Comparison of ENCODE assay signal across 25 cellular contexts in the genomic region with DNA sequence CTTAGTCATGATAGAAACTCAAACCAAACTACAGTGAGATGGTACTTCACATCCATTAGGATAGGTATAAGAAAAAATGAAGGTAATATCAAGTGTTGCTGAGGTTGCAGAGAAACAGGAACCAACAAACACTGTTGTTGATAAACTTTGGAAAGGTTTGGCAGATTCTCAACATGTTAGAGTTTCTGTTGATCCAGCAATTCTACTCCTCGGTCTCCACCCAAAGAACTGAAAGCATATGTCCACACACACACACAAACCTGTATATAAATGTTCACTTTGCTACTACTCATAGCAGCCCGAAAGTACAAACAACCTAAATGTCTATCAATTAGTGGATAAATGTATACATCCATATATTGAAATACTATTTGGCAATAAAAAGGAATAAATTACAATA.
"Had no signal": no experiment of that assay in that cellular context is flagged by ENCODE, and none has a peak within 500 bp of the region (broad histone marks: within the 10 kb centered on the region; RNA-seq: fewer than 3 reads in every experiment).

No MANE protein-coding gene starts in this region.

- H3K4me1 Mint-ChIP-seq: neural progenitor cell had no signal

- FAIRE-seq: keratinocyte had no signal

- H3K9me3 Mint-ChIP-seq: natural killer cell had no signal

- H3K27ac Mint-ChIP-seq: naive B cell; natural killer cell; nephron progenitor cell; neural progenitor cell; progenitor cell of endocrine pancreas; stimulated activated naive B cell treated with anti-CD40 and anti-IgM and Interleukin-4, amounts not matched to agents 10 μg/mL and 1 μg/mL and 100 μg/mL, for 72 hours had no signal

- H3K27me3 Mint-ChIP-seq: naive B cell; progenitor cell of endocrine pancreas; stimulated activated naive B cell treated with anti-CD40 and anti-IgM and Interleukin-4, amounts not matched to agents 10 μg/mL and 1 μg/mL and 100 μg/mL, for 72 hours had no signal

- H3K4me3 Mint-ChIP-seq: naive B cell; natural killer cell; nephron progenitor cell; neural progenitor cell; stimulated activated naive B cell treated with anti-CD40 and anti-IgM and Interleukin-4, amounts not matched to agents 10 μg/mL and 1 μg/mL and 100 μg/mL, for 72 hours had no signal

- H3K36me3 Mint-ChIP-seq: natural killer cell, neural progenitor cell had no signal

- ATAC-seq: left cardiac atrium; left lung; lower lobe of right lung; natural killer cell; sciatic nerve; stimulated activated naive B cell treated with anti-CD40 and anti-IgM and Interleukin-4, amounts not matched to agents 10 μg/mL and 1 μg/mL and 100 μg/mL, for 72 hours; stimulated activated naive CD8-positive, alpha-beta T cell treated with anti-CD3 and anti-CD28 coated beads, Interleukin-15, Interleukin-2, amounts not matched to agents 100 U/mL and 50 U/mL, for 24 hours had no signal

- DNase-seq: hippocampal formation; kidney glomerular epithelial cell; left cardiac atrium; left lung; lower lobe of right lung; mammary epithelial cell; mesenchymal stem cell; naive B cell; natural killer cell; nephron progenitor cell; ovary; stimulated activated CD4-positive, alpha-beta T cell treated with anti-CD3 and anti-CD28 coated beads, Interleukin-12 subunit alpha, Interleukin-12 subunit beta, amount 100 ng/mL, for 4 hours; stimulated activated CD4-positive, alpha-beta T cell treated with anti-CD3 and anti-CD28 coated beads, Interleukin-15, amount 100 ng/mL, for 24 hours; stimulated activated CD4-positive, alpha-beta T cell treated with anti-CD3 and anti-CD28 coated beads, Interleukin-2, amount 100 ng/mL, for 24 hours; stimulated activated CD4-positive, alpha-beta T cell treated with anti-CD3 and anti-CD28 coated beads, Interleukin-4, amount 100 ng/mL, for 1 hour; stimulated activated naive B cell treated with anti-CD40 and anti-IgM and Interleukin-4, amounts not matched to agents 10 μg/mL and 1 μg/mL and 100 μg/mL, for 72 hours; stimulated activated naive CD8-positive, alpha-beta T cell treated with anti-CD3 and anti-CD28 coated beads, Interleukin-15, Interleukin-2, amounts not matched to agents 100 U/mL and 50 U/mL, for 24 hours; stomach; tibial artery; trophoblast cell; uterus had no signal
